Comparison of ENCODE assay signal across 8 cellular contexts in the genomic region with DNA sequence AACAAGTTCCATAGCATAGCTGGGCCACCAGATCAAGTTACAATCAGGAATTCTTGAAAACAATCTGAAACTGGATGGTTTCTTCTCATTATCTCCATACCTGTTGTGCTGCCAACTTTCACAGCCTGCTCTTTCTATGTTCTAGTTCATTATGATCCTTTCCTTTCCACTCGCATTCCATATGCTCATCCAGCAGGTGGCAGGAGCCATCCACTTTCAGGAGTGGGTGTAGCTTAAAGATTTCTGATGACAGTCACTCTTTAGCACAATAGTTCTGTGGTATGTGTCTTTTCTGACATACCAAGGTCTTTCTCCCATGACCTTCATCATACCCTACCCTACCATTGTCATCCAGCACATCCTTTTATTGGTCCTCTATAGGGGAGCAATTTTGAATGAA. TPM values are rescaled to one million over a fixed set of nuclear protein-coding genes. Genes with fewer than 3 reads are reported as not detected.
DNase-seq lines count a peak whose midpoint lies in the region; ATAC-seq, FAIRE-seq and TF ChIP-seq lines count a peak whose summit lies in the region.

No MANE protein-coding gene starts in this region.

- CTCF ChIA-PET in PC-9 (lab: Charles Lee): interaction anchor here (0.6 to 0.7 kb wide), 2 partner anchors 10 to 297 kb away, joined by 3 to 4 read pairs; no protein-coding TSS in a partner anchor

- POLR2A ChIA-PET in PC-9 (lab: Charles Lee; ENCODE audit: unreplicated experiment): interaction anchor here (0.6 kb wide), 2 partner anchors 356 to 1843 kb away, joined by 4 to 6 read pairs; no protein-coding TSS in a partner anchor

- no peaks in the 10 kb centered on the region for H3K9me2 ChIP-seq in PC-9 (ENCODE audit: insufficient read depth)

- no peak overlapping the region for H3K4me3 Mint-ChIP-seq in astrocyte (ENCODE audit: unreplicated experiment)

- H3K4me1 ChIP-seq in PC-9 (replicated peaks; ENCODE audit: insufficient read depth) (no peaks in the 10 kb centered on the region), astrocyte (ENCODE audit: insufficient read depth, low read length) (no peaks in the 10 kb centered on the region)

- H3K4me2 ChIP-seq in PC-9 (no peak overlapping the region), astrocyte (ENCODE audit: low read length) (no peak overlapping the region)

- H3K36me3 Mint-ChIP-seq in astrocyte (ENCODE audit: low read depth, unreplicated experiment): no peaks in the 10 kb centered on the region

- no peak for ATAC-seq in HG03571 (IDR thresholded peaks at IDR 0.05; ENCODE audit: unreplicated experiment)

- no TSS peak for BruUV-seq in PC-9 (replicated peaks; lab: Mats Ljungman, UMichigan)

- peaks cover 4% of the 10 kb centered on the region for H3K27me3 Mint-ChIP-seq in astrocyte (ENCODE audit: low read depth, unreplicated experiment)

- FAIRE-seq in astrocyte (lab: Jason Lieb, UNC): no peak

- intact Hi-C loops in PC-9 (cut with micrococcal nuclease; ENCODE audit: unreplicated experiment): no loop called here

- TF ChIP-seq CTCF in PC-9 (conservative IDR thresholded peaks at IDR 0.05): peak; percentile 70
- TF ChIP-seq CTCF in astrocyte (IDR thresholded peaks at IDR 0.05; ENCODE audit: insufficient read depth, low read depth, low read length): peak; percentile 48
- peak; percentile 59 for TF ChIP-seq CTCF in kidney epithelial cell (IDR thresholded peaks at IDR 0.05; ENCODE audit: insufficient read depth, low read length, poor library complexity, severe bottlenecking)

- H3K27ac ChIP-seq in PC-9 (no peak overlapping the region), astrocyte (ENCODE audit: low read depth, low read length) (no peak overlapping the region)

- H2AFZ ChIP-seq in PC-9 (no peak overlapping the region), astrocyte (ENCODE audit: low read depth, low read length) (no peak overlapping the region)

- H3K36me3 ChIP-seq in PC-9 (ENCODE audit: low read depth) (no peaks in the 10 kb centered on the region), astrocyte (ENCODE audit: insufficient read depth, low read length) (no peaks in the 10 kb centered on the region), kidney epithelial cell (ENCODE audit: control insufficient read depth, insufficient read depth, low read length) (no peaks in the 10 kb centered on the region)

- H3K9me3 Mint-ChIP-seq in astrocyte (ENCODE audit: unreplicated experiment): no peaks in the 10 kb centered on the region

- no peak overlapping the region for H3K9ac ChIP-seq in astrocyte (ENCODE audit: low read length)

- peak; percentile 12 for DNase-seq in A172 (ENCODE audit: low spot score)
- peak; percentile 13 for DNase-seq in GM03348 (ENCODE audit: low spot score)
- DNase-seq in PC-9: peak in 1 of 2 experiments; percentile 23
- DNase-seq in astrocyte (ENCODE audit: low read depth): peak; percentile 4
- DNase-seq in kidney epithelial cell (ENCODE audit: low read depth): peak; percentile 7
- peak; percentile 1 for DNase-seq in stimulated activated CD8-positive, alpha-beta memory T cell treated with anti-CD3 and anti-CD28 coated beads, Interleukin-15, amount 100 ng/mL, for 1 hour (ENCODE audit: low read depth)
- DNase-seq in SKM-1 treated with dmso at 0.1 percent for 144 hours (lab: John Stamatoyannopoulos, UW; ENCODE audit: unreplicated experiment): no peak

- no peaks in the 10 kb centered on the region for H4K20me1 ChIP-seq in PC-9 (ENCODE audit: insufficient read depth)
- no peaks in the 10 kb centered on the region for H4K20me1 ChIP-seq in astrocyte (ENCODE audit: insufficient read depth, low read length)

- no peaks in the 10 kb centered on the region for H3K4me1 Mint-ChIP-seq in astrocyte (ENCODE audit: low read depth, unreplicated experiment)

- H3K27ac Mint-ChIP-seq in astrocyte (ENCODE audit: unreplicated experiment): no peak overlapping the region

- H3F3A ChIP-seq in PC-9 (ENCODE audit: insufficient read depth, low read depth): no peaks in the 10 kb centered on the region

- no peaks in the 10 kb centered on the region for H3K9me3 ChIP-seq in PC-9 (ENCODE audit: insufficient read depth, low read depth)
- H3K9me3 ChIP-seq in astrocyte (ENCODE audit: insufficient read depth, low read depth, low read length): no peaks in the 10 kb centered on the region

- H3K27me3 ChIP-seq in PC-9 (ENCODE audit: insufficient read depth, low read depth) (no peaks in the 10 kb centered on the region), astrocyte (ENCODE audit: insufficient read depth, low read length) (no peaks in the 10 kb centered on the region), kidney epithelial cell (ENCODE audit: control insufficient read depth, insufficient read depth, low read length) (no peaks in the 10 kb centered on the region)

- no peak overlapping the region for H3K4me3 ChIP-seq in PC-9
- H3K4me3 ChIP-seq in astrocyte (ENCODE audit: insufficient read depth, low read depth, low read length): no peak overlapping the region
- no peak overlapping the region for H3K4me3 ChIP-seq in kidney epithelial cell (ENCODE audit: low read depth, low read length)

- H3K79me2 ChIP-seq in PC-9 (ENCODE audit: low read depth) (no peaks in the 10 kb centered on the region), astrocyte (ENCODE audit: insufficient read depth, low read length) (no peaks in the 10 kb centered on the region)

RNA-seq across cellular contexts. Expression of gene PAGE2, which starts 46.4 kb away (rescaled TPM):
- total RNA-seq in A172 (2014; rRNA removed; shearing (Covaris generic)): not detected in 2 replicates
- not detected in 2 replicates for total RNA-seq in PC-9 (2021)
- total RNA-seq in astrocyte: not detected in 2 replicates
- total RNA-seq in kidney epithelial cell: not detected in 2 replicates
